In genomic region chr4:109703664-109704351, GRCh38 we compare ENCODE assay signal across 8 cellular contexts. TPM values are rescaled to one million over a fixed set of nuclear protein-coding genes. Genes with fewer than 3 reads are reported as not detected.
DNase-seq lines count a peak whose midpoint lies in the region; ATAC-seq and TF ChIP-seq lines count a peak whose summit lies in the region.

No MANE protein-coding gene starts in this region.

- peak overlapping the region; percentile 15; the same call in 1 of the 2 replicates for H2AFZ ChIP-seq in OCI-LY1 (ENCODE audit: low read length)

- peak overlapping the region; percentile 63 for H3K9ac ChIP-seq in OCI-LY1 (ENCODE audit: low read length)

- H3K27me3 ChIP-seq in OCI-LY1 (ENCODE audit: insufficient read depth, low read length), result no peaks in the 10 kb centered on the region
- no peaks in the 10 kb centered on the region for H3K27me3 ChIP-seq in dorsolateral prefrontal cortex
- H3K27me3 ChIP-seq in muscle layer of duodenum (ENCODE audit: low read depth, low read length), result no peaks in the 10 kb centered on the region

- H3K9me3 ChIP-seq in OCI-LY1 (ENCODE audit: low read length) (no peaks in the 10 kb centered on the region), muscle layer of duodenum (ENCODE audit: control insufficient read depth in 1 of 2, low read length in 2 of 2) (no peaks in the 10 kb centered on the region)

- H3K4me3 ChIP-seq in GM12875 (ENCODE audit: low read depth, low read length), result peak overlapping the region; percentile 91
- peak overlapping the region; percentile 75 for H3K4me3 ChIP-seq in OCI-LY1 (ENCODE audit: low read depth, low read length, poor library complexity, severe bottlenecking)
- peak overlapping the region; percentile 59 to 93 (median 82) for H3K4me3 ChIP-seq in dorsolateral prefrontal cortex
- peak overlapping the region; percentile 62 to 88 for H3K4me3 ChIP-seq in muscle layer of duodenum (ENCODE audit: low read depth in 1 of 2, low read length in 2 of 2)

- H3K27ac ChIP-seq in OCI-LY1 (ENCODE audit: low read depth, low read length, poor library complexity, severe bottlenecking) (no peak overlapping the region), dorsolateral prefrontal cortex (peak overlapping the region in 40 of 59 donors; percentile 3 to 87 (median 63)), muscle layer of duodenum (ENCODE audit: low read length) (peak overlapping the region; percentile 57)

- intact Hi-C loops in dorsolateral prefrontal cortex (cut with DNase I), result loop anchor here (10.0 kb wide), 1 partner anchor 111 kb away; the partner anchor contains the start of gene GAR1 (in 2 of the 2)

- no peak for ATAC-seq in GM21360 (IDR thresholded peaks at IDR 0.05; ENCODE audit: unreplicated experiment)
- ATAC-seq in GM19328 (IDR thresholded peaks at IDR 0.05; ENCODE audit: unreplicated experiment), result no peak

- peak overlapping the region; percentile 68 for H3K4me2 ChIP-seq in OCI-LY1 (ENCODE audit: low read length)

- no peaks in the 10 kb centered on the region for H3F3A ChIP-seq in OCI-LY1 (ENCODE audit: insufficient read depth, low read length)

- H4K20me1 ChIP-seq in OCI-LY1 (ENCODE audit: insufficient read depth, low read length), result no peaks in the 10 kb centered on the region

- H3K36me3 ChIP-seq in OCI-LY1 (ENCODE audit: insufficient read depth, low read length) (no peaks in the 10 kb centered on the region), muscle layer of duodenum (ENCODE audit: control insufficient read depth in 1 of 2, insufficient read depth in 2 of 2, low read length in 2 of 2) (no peaks in the 10 kb centered on the region)

- no peak for DNase-seq in dorsolateral prefrontal cortex
- DNase-seq in NCI-H2171 (lab: John Stamatoyannopoulos, UW), result no peak
- DNase-seq in stimulated activated CD4-positive, alpha-beta T cell treated with anti-CD3 and anti-CD28 coated beads, Interleukin-4, amount 100 ng/mL, for 24 hours, result no peak

- no peaks in the 10 kb centered on the region for H3K9me2 ChIP-seq in OCI-LY1 (ENCODE audit: low read depth, low read length)

- TF ChIP-seq CTCF in GM12875 (IDR thresholded peaks at IDR 0.05; ENCODE audit: borderline replicate concordance, insufficient read depth, low read depth, low read length), result no peak
- no peak for TF ChIP-seq CTCF in OCI-LY1 (IDR thresholded peaks at IDR 0.05; ENCODE audit: low read length)
- TF ChIP-seq CTCF in dorsolateral prefrontal cortex (IDR thresholded peaks at IDR 0.05 in 54 of 56, conservative IDR thresholded peaks at IDR 0.05 in 2 of 56; ENCODE audit: low read depth in 1 of 56, partially characterized antibody in 56 of 56), result no peak

- H3K4me1 ChIP-seq in OCI-LY1 (ENCODE audit: insufficient read depth, low read length, severe bottlenecking), result peaks cover 18% of the 10 kb centered on the region
- H3K4me1 ChIP-seq in muscle layer of duodenum (ENCODE audit: control insufficient read depth in 1 of 2, insufficient read depth in 2 of 2, low read length in 2 of 2), result peaks cover 0 to 6% of the 10 kb centered on the region in 2 donors

- H3K79me2 ChIP-seq in OCI-LY1 (ENCODE audit: insufficient read depth, low read length), result no peaks in the 10 kb centered on the region

RNA-seq across cellular contexts. Expression of gene CASP6, which starts 0.6 kb away (rescaled TPM):
- total RNA-seq in dorsolateral prefrontal cortex, result 10 to 100 TPM in 17 of 120 experiments, 1 to 10 TPM in 103; 1.6 to 17.7 (median 6.1) TPM

RNA-seq across cellular contexts. Expression of gene PLA2G12A, which starts 26.1 kb away (rescaled TPM):
- 10 to 100 TPM; 30.2 to 64.0 (median 40.2) TPM for total RNA-seq in dorsolateral prefrontal cortex
